Comparison of ENCODE assay signal across 2 cellular contexts in genomic region chr14:60151715-60152114, GRCh38.
TF ChIP-seq lines count a peak whose summit lies in the region.

No MANE protein-coding gene starts in this region.

TF ChIP-seq in liver, 16 proteins besides CTCF, POLR2A, EP300 and RAD21:
- TF ChIP-seq EGR1 (IDR thresholded peaks at IDR 0.05; ENCODE audit: low read depth in 2 of 2) = no peak
- no peak for TF ChIP-seq JUND (IDR thresholded peaks at IDR 0.05)
- no peak for TF ChIP-seq FOXA1 (IDR thresholded peaks at IDR 0.05)
- TF ChIP-seq SP1 (IDR thresholded peaks at IDR 0.05) = no peak
- no peak for TF ChIP-seq ZBTB33 (IDR thresholded peaks at IDR 0.05)
- no peak for TF ChIP-seq GABPA (IDR thresholded peaks at IDR 0.05 in 1 of 2, conservative IDR thresholded peaks at IDR 0.05 in 1 of 2)
- TF ChIP-seq REST (IDR thresholded peaks at IDR 0.05) = no peak
- no peak for TF ChIP-seq YY1 (IDR thresholded peaks at IDR 0.05)
- no peak for TF ChIP-seq HNF4A (conservative IDR thresholded peaks at IDR 0.05)
- no peak for TF ChIP-seq NR2F2 (IDR thresholded peaks at IDR 0.05)
TF ChIP-seq in liver: peak in this region for 0.

TF ChIP-seq in HepG2, 621 proteins besides CTCF, POLR2A, EP300 and RAD21:
- TF ChIP-seq NFIB (CRISPR knock-in tag; IDR thresholded peaks at IDR 0.05; ENCODE audit: borderline replicate concordance) (no peak), ZNF550 (CRISPR knock-in tag; IDR thresholded peaks at IDR 0.05; ENCODE audit: borderline replicate concordance) (no peak), ZNF547 (CRISPR knock-in tag; IDR thresholded peaks at IDR 0.05) (no peak), TAF15 (IDR thresholded peaks at IDR 0.05; ENCODE audit: low read depth, low read length, poor library complexity, severe bottlenecking) (no peak), ZNF282 (IDR thresholded peaks at IDR 0.05; ENCODE audit: partially characterized antibody) (no peak), ZBTB21 (CRISPR knock-in tag; IDR thresholded peaks at IDR 0.05) (no peak)
